Comparison of ENCODE assay signal across 17 cellular contexts in genomic region chr9:116837038-116837998, GRCh38.
DNase-seq lines count a peak whose midpoint lies in the region; ATAC-seq and TF ChIP-seq lines count a peak whose summit lies in the region.
"Had no signal": no experiment of that assay in that cellular context is flagged by ENCODE, and none has a peak within 500 bp of the region (broad histone marks: within the 10 kb centered on the region; RNA-seq: fewer than 3 reads in every experiment).

No MANE protein-coding gene starts in this region.

- H3K9me3 ChIP-seq in HUES64 (ENCODE audit: insufficient read depth, low read depth, low read length) (peaks cover 5% of the 10 kb centered on the region; the same call in 1 of the 2 replicates), WERI-Rb-1 (ENCODE audit: severe bottlenecking) (no peaks in the 10 kb centered on the region), iPS-20b (ENCODE audit: insufficient read depth, low read depth, low read length) (no peaks in the 10 kb centered on the region), suprapubic skin (no peaks in the 10 kb centered on the region), gastroesophageal sphincter (no peaks in the 10 kb centered on the region)
- H3K9me3 ChIP-seq: right lobe of liver had no signal

- TF ChIP-seq POLR2A in suprapubic skin (IDR thresholded peaks at IDR 0.05) (no peak), gastroesophageal sphincter (IDR thresholded peaks at IDR 0.05) (no peak)

- H3K27ac Mint-ChIP-seq in natural killer cell treated with Interleukin-12 subunit alpha and Interleukin-12 subunit beta and Interleukin-15 and Interleukin-18, amount 100 ng/mL, for 72 hours = no peak overlapping the region
- H3K27ac Mint-ChIP-seq: naive thymus-derived CD4-positive, alpha-beta T cell; stimulated activated naive CD8-positive, alpha-beta T cell treated with anti-CD3 and anti-CD28 coated beads, Interleukin-15, Interleukin-2, amounts not matched to agents 100 ng/mL and 50 ng/mL, for 24 hours had no signal

- H3K36me3 Mint-ChIP-seq in natural killer cell treated with Interleukin-12 subunit alpha and Interleukin-12 subunit beta and Interleukin-15 and Interleukin-18, amount 100 ng/mL, for 72 hours = no peaks in the 10 kb centered on the region
- H3K36me3 Mint-ChIP-seq: CD14-positive monocyte; naive thymus-derived CD4-positive, alpha-beta T cell had no signal

- H3K9me3 Mint-ChIP-seq in natural killer cell treated with Interleukin-12 subunit alpha and Interleukin-12 subunit beta and Interleukin-15 and Interleukin-18, amount 100 ng/mL, for 72 hours = peaks cover 7% of the 10 kb centered on the region
- H3K9me3 Mint-ChIP-seq: stimulated activated naive CD8-positive, alpha-beta T cell treated with anti-CD3 and anti-CD28 coated beads, Interleukin-15, Interleukin-2, amounts not matched to agents 100 ng/mL and 50 ng/mL, for 24 hours had no signal

- H3K36me3 ChIP-seq in HUES64 (ENCODE audit: insufficient read depth, low read length) (no peaks in the 10 kb centered on the region), WERI-Rb-1 (peaks cover 3% of the 10 kb centered on the region), iPS-20b (ENCODE audit: insufficient read depth, low read depth, low read length) (no peaks in the 10 kb centered on the region), suprapubic skin (no peaks in the 10 kb centered on the region), gastroesophageal sphincter (no peaks in the 10 kb centered on the region)
- H3K36me3 ChIP-seq: right lobe of liver had no signal

- peak overlapping the region; percentile 68; the same call in 1 of the 2 replicates for H3K27ac ChIP-seq in HUES64 (ENCODE audit: low read depth, low read length)
- peak overlapping the region; percentile 92 for H3K27ac ChIP-seq in WERI-Rb-1
- peak overlapping the region; percentile 59 for H3K27ac ChIP-seq in iPS-20b (ENCODE audit: low read length)
- H3K27ac ChIP-seq in suprapubic skin = peak overlapping the region; percentile 56
- no peak overlapping the region for H3K27ac ChIP-seq in gastroesophageal sphincter
- H3K27ac ChIP-seq: coronary artery, right lobe of liver had no signal

- peaks cover 46% of the 10 kb centered on the region for H3K4me1 ChIP-seq in HUES64 (ENCODE audit: insufficient read depth, low read length)
- peaks cover 29% of the 10 kb centered on the region; the same call in 1 of the 2 replicates for H3K4me1 ChIP-seq in iPS-20b (ENCODE audit: insufficient read depth, low read length)
- peaks cover 13% of the 10 kb centered on the region for H3K4me1 ChIP-seq in suprapubic skin
- no peaks in the 10 kb centered on the region for H3K4me1 ChIP-seq in gastroesophageal sphincter
- H3K4me1 ChIP-seq: right lobe of liver had no signal

- no peak for TF ChIP-seq EP300 in suprapubic skin (IDR thresholded peaks at IDR 0.05)
- TF ChIP-seq EP300 in gastroesophageal sphincter (IDR thresholded peaks at IDR 0.05) = no peak

- DNase-seq in WERI-Rb-1 (peak; percentile 56), suprapubic skin (ENCODE audit: low spot score in 2 of 2) (no peak), D341Med (ENCODE audit: low spot score) (no peak)
- DNase-seq in natural killer cell treated with Interleukin-12 subunit alpha and Interleukin-12 subunit beta and Interleukin-15 and Interleukin-18, amount 100 ng/mL, for 72 hours (ENCODE audit: low spot score) = no peak
- DNase-seq: activated T-cell treated with anti-CD3 and anti-CD28 coated beads for 4 hours; left colon; naive thymus-derived CD4-positive, alpha-beta T cell; NCI-H2029 treated with DMSO at 0.1 percent for 48 hours; OCI-M1; right lobe of liver; T-helper 1 cell had no signal

- TF ChIP-seq CTCF in WERI-Rb-1 (IDR thresholded peaks at IDR 0.05; ENCODE audit: low read depth, low read length) = no peak
- no peak for TF ChIP-seq CTCF in suprapubic skin (IDR thresholded peaks at IDR 0.05)
- TF ChIP-seq CTCF in gastroesophageal sphincter (IDR thresholded peaks at IDR 0.05) = no peak

- H3K4me3 ChIP-seq in HUES64 (ENCODE audit: low read length) = no peak overlapping the region
- no peak overlapping the region for H3K4me3 ChIP-seq in WERI-Rb-1 (ENCODE audit: low read depth, low read length)
- H3K4me3 ChIP-seq in iPS-20b (ENCODE audit: low read length) = peak overlapping the region; percentile 41
- no peak overlapping the region for H3K4me3 ChIP-seq in suprapubic skin
- H3K4me3 ChIP-seq in gastroesophageal sphincter = no peak overlapping the region
- H3K4me3 ChIP-seq: coronary artery, right lobe of liver had no signal

- no peaks in the 10 kb centered on the region for H3K4me1 Mint-ChIP-seq in natural killer cell treated with Interleukin-12 subunit alpha and Interleukin-12 subunit beta and Interleukin-15 and Interleukin-18, amount 100 ng/mL, for 72 hours (ENCODE audit: low read depth in 2 of 2)
- H3K4me1 Mint-ChIP-seq: CD14-positive monocyte; naive thymus-derived CD4-positive, alpha-beta T cell had no signal

- WGBS in HUES64 = 73% methylated on average over 4 of the region's 5 CpGs
- 53% methylated on average over 5 of the region's 5 CpGs for WGBS in suprapubic skin
- 68 to 69% methylated on average over 4 to 5 of the region's 5 CpGs for WGBS in gastroesophageal sphincter (ENCODE audit: low coverage in 1 of 2), 2 donors

- no peak for ATAC-seq in natural killer cell treated with Interleukin-12 subunit alpha and Interleukin-12 subunit beta and Interleukin-15 and Interleukin-18, amount 100 ng/mL, for 72 hours
- ATAC-seq in gastroesophageal sphincter = no peak
- ATAC-seq: left colon; naive thymus-derived CD4-positive, alpha-beta T cell; right lobe of liver had no signal

- no peak overlapping the region for H3K4me3 Mint-ChIP-seq in natural killer cell treated with Interleukin-12 subunit alpha and Interleukin-12 subunit beta and Interleukin-15 and Interleukin-18, amount 100 ng/mL, for 72 hours
- H3K4me3 Mint-ChIP-seq: CD14-positive monocyte; naive thymus-derived CD4-positive, alpha-beta T cell; stimulated activated naive CD8-positive, alpha-beta T cell treated with anti-CD3 and anti-CD28 coated beads, Interleukin-15, Interleukin-2, amounts not matched to agents 100 ng/mL and 50 ng/mL, for 24 hours had no signal

- H3K27me3 ChIP-seq in HUES64 (ENCODE audit: insufficient read depth, low read length) = no peaks in the 10 kb centered on the region
- H3K27me3 ChIP-seq in WERI-Rb-1 (ENCODE audit: insufficient read depth, low read depth, severe bottlenecking) = no peaks in the 10 kb centered on the region
- no peaks in the 10 kb centered on the region for H3K27me3 ChIP-seq in iPS-20b (ENCODE audit: insufficient read depth, low read length)
- H3K27me3 ChIP-seq in suprapubic skin = no peaks in the 10 kb centered on the region
- H3K27me3 ChIP-seq in gastroesophageal sphincter = peaks cover 5% of the 10 kb centered on the region
- H3K27me3 ChIP-seq: right lobe of liver had no signal

- no peaks in the 10 kb centered on the region for H3K27me3 Mint-ChIP-seq in natural killer cell treated with Interleukin-12 subunit alpha and Interleukin-12 subunit beta and Interleukin-15 and Interleukin-18, amount 100 ng/mL, for 72 hours

- H3K9ac ChIP-seq in HUES64 (ENCODE audit: low read depth, low read length) (no peak overlapping the region; the same call in 1 of the 2 replicates), iPS-20b (ENCODE audit: low read depth, low read length) (peak overlapping the region; percentile 62; the same call in 1 of the 2 replicates)

Comparison
In these comparisons a context has a peak if more than half of its experiments do, and no peak if none do; other contexts are left out.
1. H3K27ac ChIP-seq: peak in HUES64 (single experiment), WERI-Rb-1 (single experiment), iPS-20b (single experiment) and suprapubic skin (single experiment); none in gastroesophageal sphincter (0 of 4).